In the genomic region with DNA sequence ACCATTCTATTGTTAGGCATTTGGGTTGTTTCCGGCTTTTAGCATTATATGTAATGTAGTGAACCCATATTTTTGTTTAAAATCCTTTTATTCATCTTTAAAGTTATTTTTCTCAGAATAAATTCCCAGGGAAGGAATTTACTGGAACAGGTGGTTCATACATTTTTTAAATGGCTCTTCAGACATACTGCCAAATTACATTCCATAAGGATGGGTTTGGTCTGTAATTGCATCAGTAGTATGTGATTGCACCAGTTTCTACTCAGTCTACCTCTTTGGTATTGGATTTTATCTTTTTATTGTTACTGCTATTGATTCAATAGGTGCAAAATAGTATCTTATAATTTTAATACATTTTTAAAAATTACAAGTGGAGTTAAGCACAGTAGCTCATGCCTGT, we compare ENCODE assay signal across 30 cellular contexts. TPM values are rescaled to one million over a fixed set of nuclear protein-coding genes. Genes with fewer than 3 reads are reported as not detected.
"Had no signal": no experiment of that assay in that cellular context is flagged by ENCODE, and none has a peak within 500 bp of the region (broad histone marks: within the 10 kb centered on the region; RNA-seq: fewer than 3 reads in every experiment).

No MANE protein-coding gene starts in this region.

- H3K9me3 ChIP-seq: esophagus muscularis mucosa, mucosa of descending colon, right lobe of liver, suprapubic skin, vagina had no signal

- H3K4me3 Mint-ChIP-seq: endodermal cell; immature natural killer cell; memory B cell; naive thymus-derived CD4-positive, alpha-beta T cell; nephron; neural progenitor cell; stimulated activated naive CD8-positive, alpha-beta T cell treated with anti-CD3 and anti-CD28 coated beads, Interleukin-15, amount 100 ng/mL, for 72 hours had no signal

- H3K4me2 ChIP-seq: neural progenitor cell had no signal

- H3K27me3 Mint-ChIP-seq: memory B cell; naive thymus-derived CD4-positive, alpha-beta T cell; progenitor cell of endocrine pancreas; stimulated activated naive CD8-positive, alpha-beta T cell treated with anti-CD3 and anti-CD28 coated beads, Interleukin-15, amount 100 ng/mL, for 72 hours had no signal

- H3K79me2 ChIP-seq: parathyroid adenoma had no signal

- H3K27ac ChIP-seq: esophagus muscularis mucosa, neural progenitor cell, parathyroid adenoma, right lobe of liver, suprapubic skin, vagina had no signal

- H3K9ac ChIP-seq: neural progenitor cell, parathyroid adenoma had no signal

- H2AFZ ChIP-seq: neural progenitor cell, parathyroid adenoma had no signal

- DNase-seq: dorsolateral prefrontal cortex; effector CD8-positive, alpha-beta T cell; endodermal cell; hypothalamus; immature natural killer cell; mucosa of descending colon; naive thymus-derived CD4-positive, alpha-beta T cell; right lobe of liver; stimulated activated CD4-positive, alpha-beta T cell treated with anti-CD3 and anti-CD28 coated beads, Interleukin-12 subunit alpha, Interleukin-12 subunit beta, amount 100 ng/mL, for 4 hours; stimulated activated CD4-positive, alpha-beta T cell treated with anti-CD3 and anti-CD28 coated beads, Interleukin-1b, Interleukin-23, amount 100 ng/mL, for 48 hours; stimulated activated CD4-positive, alpha-beta T cell treated with anti-CD3 and anti-CD28 coated beads, Interleukin-4, amount 100 ng/mL, for 1 hour; stimulated activated CD8-positive, alpha-beta memory T cell treated with anti-CD3 and anti-CD28 coated beads, Interleukin-4, amount 100 ng/mL, for 48 hours; stimulated activated naive CD4-positive, alpha-beta T cell; stimulated activated naive CD8-positive, alpha-beta T cell treated with anti-CD3 and anti-CD28 coated beads, Interleukin-15, amount 100 ng/mL, for 72 hours had no signal

- H3K27ac Mint-ChIP-seq: endodermal cell; immature natural killer cell; memory B cell; naive thymus-derived CD4-positive, alpha-beta T cell; neural progenitor cell; progenitor cell of endocrine pancreas; stimulated activated naive CD8-positive, alpha-beta T cell treated with anti-CD3 and anti-CD28 coated beads, Interleukin-15, amount 100 ng/mL, for 72 hours had no signal

- H3K9me3 Mint-ChIP-seq: endodermal cell; immature natural killer cell; memory B cell; naive thymus-derived CD4-positive, alpha-beta T cell; nephron; neural progenitor cell; stimulated activated naive CD8-positive, alpha-beta T cell treated with anti-CD3 and anti-CD28 coated beads, Interleukin-15, amount 100 ng/mL, for 72 hours had no signal

- H3K27me3 ChIP-seq: dorsolateral prefrontal cortex, esophagus muscularis mucosa, neural progenitor cell, right lobe of liver, suprapubic skin, vagina had no signal

- H3K4me1 Mint-ChIP-seq: memory B cell; neural progenitor cell; stimulated activated naive CD8-positive, alpha-beta T cell treated with anti-CD3 and anti-CD28 coated beads, Interleukin-15, amount 100 ng/mL, for 72 hours had no signal

- H3K4me3 ChIP-seq: dorsolateral prefrontal cortex, esophagus muscularis mucosa, lung, mucosa of descending colon, neural progenitor cell, right lobe of liver, smooth muscle cell, suprapubic skin, vagina had no signal

- H3K4me1 ChIP-seq: esophagus muscularis mucosa, neural progenitor cell, parathyroid adenoma, right lobe of liver had no signal

RNA-seq across cellular contexts. Expression of a gene that starts 46.2 kb away (rescaled TPM):
- total RNA-seq: endodermal cell, endothelial cell of umbilical vein, epithelial cell of proximal tubule, fibroblast of lung, fibroblast of villous mesenchyme, frontal cortex, left lobe of liver, progenitor cell of endocrine pancreas, right lobe of liver, smooth muscle cell, vagina had no signal
